Comparison of ENCODE assay signal across 16 cellular contexts in genomic region chr19:46604781-46605355, GRCh38. TPM values are rescaled to one million over a fixed set of nuclear protein-coding genes. Genes with fewer than 3 reads are reported as not detected.
DNase-seq lines count a peak whose midpoint lies in the region; ATAC-seq and TF ChIP-seq lines count a peak whose summit lies in the region.
"Had no signal": no experiment of that assay in that cellular context is flagged by ENCODE, and none has a peak within 500 bp of the region (broad histone marks: within the 10 kb centered on the region; RNA-seq: fewer than 3 reads in every experiment).

No MANE protein-coding gene starts in this region.

- H3K27me3 ChIP-seq in BLaER1 (no peaks in the 10 kb centered on the region), NT2/D1 (ENCODE audit: insufficient read depth, insufficient read length) (no peaks in the 10 kb centered on the region)
- H3K27me3 ChIP-seq: pancreas had no signal

- no peak overlapping the region for H3K4me3 Mint-ChIP-seq in osteocyte (ENCODE audit: unreplicated experiment)
- H3K4me3 Mint-ChIP-seq: GM23338, T-helper 17 cell had no signal

- H3K4me1 ChIP-seq in BLaER1: peaks cover 68% of the 10 kb centered on the region
- H3K4me1 ChIP-seq in NT2/D1 (ENCODE audit: insufficient read depth, insufficient read length): peaks cover 10% of the 10 kb centered on the region

- peaks cover 51% of the 10 kb centered on the region for H3K36me3 ChIP-seq in BLaER1
- peaks cover 70% of the 10 kb centered on the region for H3K36me3 ChIP-seq in NT2/D1 (ENCODE audit: insufficient read depth, insufficient read length, low read length)

- no peak for ATAC-seq in omental fat pad (ENCODE audit: low FRiP score)
- ATAC-seq: GM23338, pancreas, T-helper 17 cell had no signal

- H3K27ac ChIP-seq in BLaER1: peak overlapping the region; percentile 26; the same call in 1 of the 2 replicates

- H3K4me1 Mint-ChIP-seq in osteocyte (ENCODE audit: unreplicated experiment): peaks cover 36% of the 10 kb centered on the region

- H3K9me3 ChIP-seq in BLaER1 (peaks cover 1% of the 10 kb centered on the region; the same call in 1 of the 2 replicates), NT2/D1 (ENCODE audit: insufficient read depth, low read length) (no peaks in the 10 kb centered on the region)
- H3K9me3 ChIP-seq: pancreas had no signal

- DNase-seq in NT2/D1 (ENCODE audit: low read depth, low spot score) (no peak), head of caudate nucleus (peak in 30 of 42 donors; percentile 16 to 71 (median 46)), pons (ENCODE audit: low spot score) (peak; percentile 41), osteocyte (ENCODE audit: extremely low spot score, unreplicated experiment) (no peak), omental fat pad (ENCODE audit: low spot score) (no peak)
- DNase-seq in stimulated activated CD4-positive, alpha-beta T cell treated with anti-CD3 and anti-CD28 coated beads, Interleukin-12 subunit alpha, Interleukin-12 subunit beta, amount 100 ng/mL, for 4 hours: no peak
- no peak for DNase-seq in activated CD4-positive, alpha-beta T cell treated with anti-CD3 and anti-CD28 coated beads, Interleukin-2, amount 50 U/mL, for 4 hours
- DNase-seq: CD8-positive, alpha-beta memory T cell; KBM-7; kidney glomerular epithelial cell; NCI-H2029 treated with DMSO at 0.1 percent for 48 hours; T-helper 17 cell had no signal

- H3K9ac ChIP-seq in BLaER1 (peak overlapping the region; percentile 100; the same call in 1 of the 2 replicates), NT2/D1 (ENCODE audit: insufficient read length, low read depth) (peak overlapping the region; percentile 58)

- H3K36me3 Mint-ChIP-seq in osteocyte (ENCODE audit: unreplicated experiment): peaks cover 25% of the 10 kb centered on the region

- no peaks in the 10 kb centered on the region for H3K27me3 Mint-ChIP-seq in osteocyte (ENCODE audit: unreplicated experiment)
- H3K27me3 Mint-ChIP-seq: T-helper 17 cell had no signal

- TF ChIP-seq CTCF in osteocyte (IDR thresholded peaks at IDR 0.05) (no peak), omental fat pad (IDR thresholded peaks at IDR 0.05) (no peak)

- no peak overlapping the region for H3K4me3 ChIP-seq in BLaER1
- H3K4me3 ChIP-seq in NT2/D1 (ENCODE audit: insufficient read length, low read depth): no peak overlapping the region
- H3K4me3 ChIP-seq: GM23338, pancreas had no signal

- H3K4me2 ChIP-seq in BLaER1: peak overlapping the region; percentile 97; the same call in 1 of the 2 replicates
- H3K4me2 ChIP-seq: GM23338 had no signal

- no peak overlapping the region for H3K27ac Mint-ChIP-seq in osteocyte (ENCODE audit: unreplicated experiment)
- H3K27ac Mint-ChIP-seq: GM23338, T-helper 17 cell had no signal

- intact Hi-C loops in head of caudate nucleus (cut with DNase I): loop anchor here (5.0 kb wide), 2 partner anchors 57 to 142 kb away; partner anchors contain the start of genes DACT3, FKRP and STRN4

- peaks cover 80% of the 10 kb centered on the region for H4K20me1 ChIP-seq in BLaER1

- H3K9me3 Mint-ChIP-seq in osteocyte (ENCODE audit: unreplicated experiment): no peaks in the 10 kb centered on the region

RNA-seq across cellular contexts. Expression of gene CALM3, which starts 3.7 kb away (rescaled TPM):
- total RNA-seq in osteocyte (167 and 168 TPM in 2 replicates), omental fat pad (100 to 1,000 TPM; 112 to 189 (median 132) TPM)

RNA-seq across cellular contexts. Expression of gene PTGIR, which starts 20.0 kb away (rescaled TPM):
- total RNA-seq in osteocyte (0.31 and 0.38 TPM in 2 replicates), omental fat pad (10 to 100 TPM in 1 of 4 donors, 1 to 10 TPM in 3; 4.8 to 10.2 (median 7.9) TPM)
- total RNA-seq: GM23338 had no signal

RNA-seq across cellular contexts. Expression of gene GNG8, which starts 31.1 kb away (rescaled TPM):
- total RNA-seq in osteocyte: not detected in 2 replicates
- not detected for total RNA-seq in omental fat pad
- total RNA-seq: bronchial epithelial cell, GM23338, pancreas, T-helper 17 cell had no signal

RNA-seq across cellular contexts. Expression of gene DACT3, which starts 56.1 kb away (rescaled TPM):
- total RNA-seq in osteocyte (11.2 and 11.5 TPM in 2 replicates), omental fat pad (under 1 TPM; 0.31 to 0.79 (median 0.52) TPM)
- total RNA-seq: T-helper 17 cell had no signal

Comparison
In these comparisons a context has a peak if more than half of its experiments do, and no peak if none do; other contexts are left out.
1. DNase-seq: peak in head of caudate nucleus (30 of 42) and pons (single experiment); none in NT2/D1 (single experiment), osteocyte (single experiment), stimulated activated CD4-positive, alpha-beta T cell treated with anti-CD3 and anti-CD28 coated beads, Interleukin-12 subunit alpha, Interleukin-12 subunit beta, amount 100 ng/mL, for 4 hours (single experiment), activated CD4-positive, alpha-beta T cell treated with anti-CD3 and anti-CD28 coated beads, Interleukin-2, amount 50 U/mL, for 4 hours (0 of 2) and omental fat pad (single experiment).